ENCODE assay signal across 1 cellular context in the genomic region with DNA sequence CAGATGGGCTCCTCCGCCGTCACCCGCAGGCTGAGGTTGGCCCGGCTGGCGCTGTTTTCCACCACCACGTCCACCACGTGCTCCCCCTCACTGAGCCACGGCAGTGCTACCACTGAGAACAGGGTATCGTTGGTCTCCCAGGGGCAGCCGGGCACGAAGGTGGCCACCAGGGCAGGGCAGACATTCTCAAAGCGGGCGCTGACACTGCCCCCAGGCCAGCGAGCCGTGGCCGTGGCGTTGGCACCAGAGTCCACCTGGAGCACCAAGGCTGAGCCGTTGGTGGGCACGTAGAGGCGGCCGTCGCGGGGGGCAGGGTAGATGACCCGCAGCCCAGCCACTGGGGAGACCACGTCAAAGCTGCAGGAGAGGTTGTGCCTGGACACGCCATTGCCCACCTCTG. TPM values are rescaled to one million over a fixed set of nuclear protein-coding genes. Genes with fewer than 3 reads are reported as not detected.
"Had no signal": no experiment of that assay in that cellular context is flagged by ENCODE, and none has a peak within 500 bp of the region (broad histone marks: within the 10 kb centered on the region; RNA-seq: fewer than 3 reads in every experiment).

No MANE protein-coding gene starts in this region.

RNA-seq across cellular contexts. Expression of gene RAB26, which starts 34.2 kb away (rescaled TPM):
- total RNA-seq: GM23248 had no signal
